ENCODE assay signal across 1 cellular context in genomic region chr12:53676715-53677611, GRCh38.
TF ChIP-seq lines count a peak whose summit lies in the region.

No MANE protein-coding gene starts in this region.

TF ChIP-seq in H1, 55 proteins besides CTCF, POLR2A, EP300 and RAD21:
- TF ChIP-seq JUND (IDR thresholded peaks at IDR 0.05; ENCODE audit: low read length) (no peak), HDAC2 (IDR thresholded peaks at IDR 0.05; ENCODE audit: borderline replicate concordance in 1 of 2, low read depth in 2 of 2, low read length in 2 of 2) (peak; percentile 70 to 75; a peak in 2 of 4 replicates), EZH2 (IDR thresholded peaks at IDR 0.05; ENCODE audit: low read depth, low read length, severe bottlenecking) (no peak), GTF2F1 (IDR thresholded peaks at IDR 0.05; ENCODE audit: borderline replicate concordance, low read depth, low read length) (no peak), ASH2L (IDR thresholded peaks at IDR 0.05; ENCODE audit: low read length) (no peak), NANOG (IDR thresholded peaks at IDR 0.05; ENCODE audit: insufficient read depth, low read depth, low read length, poor library complexity, severe bottlenecking) (peak; percentile 13), KDM1A (IDR thresholded peaks at IDR 0.05; ENCODE audit: borderline replicate concordance, low read length) (peak; percentile 91), SIN3A (conservative IDR thresholded peaks at IDR 0.05 in 1 of 2, IDR thresholded peaks at IDR 0.05 in 1 of 2; ENCODE audit: low read depth in 1 of 2, low read length in 2 of 2) (no peak), TAF1 (IDR thresholded peaks at IDR 0.05; ENCODE audit: low read depth, low read length) (peak; percentile 57; the same call in 1 of the 2 replicates), PHF8 (conservative IDR thresholded peaks at IDR 0.05; ENCODE audit: low read depth, low read length) (peak; percentile 43), KDM5A (IDR thresholded peaks at IDR 0.05; ENCODE audit: low read length) (no peak), BCL11A (IDR thresholded peaks at IDR 0.05; ENCODE audit: low read depth in 2 of 2, low read length in 2 of 2) (no peak), CHD2 (IDR thresholded peaks at IDR 0.05; ENCODE audit: low read length) (no peak), YY1 (IDR thresholded peaks at IDR 0.05; ENCODE audit: low read depth, low read length) (peak; percentile 89), POLR2AphosphoS5 (IDR thresholded peaks at IDR 0.05; ENCODE audit: low read depth, low read length) (no peak; the same call in 1 of the 2 replicates), CEBPB (IDR thresholded peaks at IDR 0.05; ENCODE audit: low read depth, low read length) (no peak), SIRT6 (IDR thresholded peaks at IDR 0.05; ENCODE audit: low read length) (no peak), RNF2 (IDR thresholded peaks at IDR 0.05; ENCODE audit: borderline replicate concordance, low read depth, low read length, missing control alignments, poor library complexity, severe bottlenecking) (no peak)
